Comparison of ENCODE assay signal across 36 cellular contexts in genomic region chr14:61190341-61190740, GRCh38.
A peak's percentile ranks its signal among the peaks of the same experiment; 100 is the strongest.
DNase-seq lines count a peak whose midpoint lies in the region; ATAC-seq, FAIRE-seq and TF ChIP-seq lines count a peak whose summit lies in the region.
"Had no signal": no experiment of that assay in that cellular context is flagged by ENCODE, and none has a peak within 500 bp of the region (broad histone marks: within the 10 kb centered on the region; RNA-seq: fewer than 3 reads in every experiment).

No MANE protein-coding gene starts in this region.

- H4K8ac ChIP-seq in IMR-90 (ENCODE audit: low read depth in 2 of 2, low read length in 2 of 2), result peak overlapping the region in 1 of 2 experiments; percentile 76; a peak in 1 of 4 replicates
- no peak overlapping the region for H4K8ac ChIP-seq in H1 (ENCODE audit: extremely low read depth, insufficient read depth, low read length)

- no peaks in the 10 kb centered on the region for H3K27me3 ChIP-seq in IMR-90 (ENCODE audit: control insufficient read depth, insufficient read depth, low read length)
- H3K27me3 ChIP-seq in H1 (replicated peaks in 1 of 4; ENCODE audit: control insufficient read depth in 3 of 4, extremely low read depth in 1 of 4, insufficient read depth in 3 of 4, low read length in 3 of 4), result no peaks in the 10 kb centered on the region
- H3K27me3 ChIP-seq in osteoblast (ENCODE audit: insufficient read depth, low read length), result no peaks in the 10 kb centered on the region
- H3K27me3 ChIP-seq: BLaER1, foreskin keratinocyte, MG63, ovary, right atrium auricular region, testis, uterus had no signal

- H3K9ac ChIP-seq in IMR-90 (ENCODE audit: low read depth, low read length) (no peak overlapping the region), H1 (replicated peaks in 1 of 4; ENCODE audit: extremely low read depth in 1 of 4, low read depth in 3 of 4, low read length in 3 of 4) (no peak overlapping the region)
- H3K9ac ChIP-seq: BLaER1 had no signal

- H2AK9ac ChIP-seq in IMR-90 (replicated peaks; ENCODE audit: low read depth, low read length, poor library complexity), result peak overlapping the region; percentile 80

- H2BK20ac ChIP-seq in IMR-90 (ENCODE audit: low read depth, low read length), result peak overlapping the region; percentile 82
- H2BK20ac ChIP-seq in H1 (ENCODE audit: low read length), result peak overlapping the region; percentile 23; the same call in 1 of the 2 replicates

- FAIRE-seq in H1 (lab: Jason Lieb, UNC) (no peak), urothelium cell line (lab: Jason Lieb, UNC) (peak; percentile 20)

- H3K9me3 ChIP-seq in IMR-90 (ENCODE audit: control insufficient read depth, insufficient read depth, low read length) (no peaks in the 10 kb centered on the region), H1 (ENCODE audit: insufficient read depth in 2 of 2, low read depth in 1 of 2, low read length in 1 of 2) (no peaks in the 10 kb centered on the region), osteoblast (ENCODE audit: low read depth, low read length) (no peaks in the 10 kb centered on the region)
- H3K9me3 ChIP-seq: BLaER1, heart right ventricle, MG63, ovary, right atrium auricular region, testis, uterus had no signal

- H2BK12ac ChIP-seq in H1 (ENCODE audit: low read depth, low read length), result no peak overlapping the region; the same call in 1 of the 2 replicates

- intact Hi-C loops in IMR-90 (cut with micrococcal nuclease), result no loop called here

- H3K27ac ChIP-seq in IMR-90 (ENCODE audit: insufficient read depth, low read length) (peak overlapping the region; percentile 16; the same call in 1 of the 2 replicates), H1 (ENCODE audit: low read depth, low read length) (no peak overlapping the region), osteoblast (ENCODE audit: low read depth, low read length) (no peak overlapping the region)
- H3K27ac ChIP-seq: BLaER1, foreskin keratinocyte, ovary, right atrium auricular region, RWPE1, spleen, testis, uterus had no signal

- H3K14ac ChIP-seq in IMR-90 (replicated peaks; ENCODE audit: low read depth, low read length) (peak overlapping the region; percentile 57), H1 (ENCODE audit: insufficient read length) (no peak overlapping the region)

- H2BK5ac ChIP-seq in IMR-90 (ENCODE audit: low read depth, low read length, poor library complexity, severe bottlenecking) (no peak overlapping the region), H1 (ENCODE audit: low read depth, low read length) (no peak overlapping the region)

- no peak for TF ChIP-seq RAD21 in IMR-90 (IDR thresholded peaks at IDR 0.05; ENCODE audit: low read length)
- TF ChIP-seq RAD21 in H1 (IDR thresholded peaks at IDR 0.05 in 1 of 2, conservative IDR thresholded peaks at IDR 0.05 in 1 of 2; ENCODE audit: low read depth in 2 of 2, low read length in 2 of 2), result no peak

- H4K91ac ChIP-seq in IMR-90 (ENCODE audit: insufficient read depth, low read depth, low read length) (peak overlapping the region; percentile 79), H1 (replicated peaks; ENCODE audit: insufficient read length, low read length) (no peak overlapping the region)

- no peaks in the 10 kb centered on the region for H3K79me2 ChIP-seq in H1 (ENCODE audit: control insufficient read depth in 1 of 2, insufficient read depth in 2 of 2, low read length in 2 of 2)
- no peaks in the 10 kb centered on the region for H3K79me2 ChIP-seq in osteoblast (ENCODE audit: insufficient read depth, low read length)

- H2AK5ac ChIP-seq in IMR-90 (ENCODE audit: low read depth, low read length), result peak overlapping the region; percentile 68
- H2AK5ac ChIP-seq in H1 (ENCODE audit: low read depth, low read length), result no peak overlapping the region

- H3K4me1 ChIP-seq in IMR-90 (ENCODE audit: control insufficient read depth, insufficient read depth, low read length) (peaks cover 24% of the 10 kb centered on the region), H1 (replicated peaks in 1 of 4; ENCODE audit: control insufficient read depth in 3 of 4, insufficient read depth in 4 of 4, low read length in 3 of 4) (peaks cover 3 to 10% (median 3%) of the 10 kb centered on the region in 4 experiments; a peak in 4 of 7 replicates), osteoblast (ENCODE audit: insufficient read depth, low read length) (peaks cover 18% of the 10 kb centered on the region)
- H3K4me1 ChIP-seq: BLaER1, testis, uterus had no signal

- CTCF ChIA-PET in IMR-90 (lab: Yijun Ruan, JAX) (no interaction called here), H1 (lab: Charles Lee; ENCODE audit: partially characterized antibody) (interaction anchor here (0.7 to 1.4 kb wide), 2 partner anchors 9 to 29 kb away, joined by 3 read pairs; no protein-coding TSS in a partner anchor)

- no peak overlapping the region for H3K4me2 ChIP-seq in IMR-90 (ENCODE audit: low read depth, low read length)
- H3K4me2 ChIP-seq in H1 (ENCODE audit: insufficient read depth in 1 of 2, low read depth in 2 of 2, low read length in 2 of 2), result no peak overlapping the region
- peak overlapping the region; percentile 27 for H3K4me2 ChIP-seq in osteoblast (ENCODE audit: insufficient read depth, low read length)
- H3K4me2 ChIP-seq: BLaER1 had no signal

- TF ChIP-seq POLR2A in IMR-90 (IDR thresholded peaks at IDR 0.05; ENCODE audit: low read depth, low read length), result no peak
- TF ChIP-seq POLR2A in H1 (IDR thresholded peaks at IDR 0.05; ENCODE audit: control extremely low read depth in 1 of 2, low read depth in 2 of 2, low read length in 2 of 2), result no peak

- H2BK15ac ChIP-seq in IMR-90 (ENCODE audit: low read depth, low read length) (peak overlapping the region; percentile 86; the same call in 2 of the 3 replicates), H1 (ENCODE audit: low read length) (no peak overlapping the region)

- H2AFZ ChIP-seq in IMR-90 (replicated peaks; ENCODE audit: low read length, poor library complexity), result peak overlapping the region; percentile 39
- H2AFZ ChIP-seq in H1 (ENCODE audit: low read length), result no peak overlapping the region
- H2AFZ ChIP-seq in osteoblast (ENCODE audit: low read length), result peak overlapping the region; percentile 79

- H3K23me2 ChIP-seq in H1 (ENCODE audit: low read depth, low read length), result peaks cover 3% of the 10 kb centered on the region; the same call in 1 of the 2 replicates

- no peaks in the 10 kb centered on the region for H3K79me1 ChIP-seq in IMR-90 (ENCODE audit: low read depth in 1 of 2, low read length in 2 of 2)
- H3K79me1 ChIP-seq in H1 (ENCODE audit: low read depth, low read length), result no peaks in the 10 kb centered on the region

- dilution Hi-C loops in IMR-90 (cut with HindIII; ENCODE audit: low sequenced_read_pairs, unreplicated experiment), result no loop called here

- DNase-seq in IMR-90, result peak; percentile 26
- DNase-seq in H1 (ENCODE audit: low read depth in 1 of 2, low spot score in 2 of 2), result no peak
- peak; percentile 72 for DNase-seq in osteoblast (ENCODE audit: insufficient read length, low spot score, missing footprints)
- DNase-seq in urothelium cell line (ENCODE audit: low spot score), result no peak
- no peak for DNase-seq in GM19238 (ENCODE audit: insufficient read length, low spot score)
- DNase-seq in D341Med (ENCODE audit: low spot score), result no peak
- DNase-seq in HPDE6-E6E7 (ENCODE audit: extremely low spot score), result no peak
- DNase-seq: activated CD4-positive, alpha-beta T cell treated with anti-CD3 and anti-CD28 coated beads, Interleukin-2, amount 50 U/mL, for 1 hour; activated CD4-positive, CD25-positive, alpha-beta regulatory T cell; activated gamma-delta T cell; activated naive CD8-positive, alpha-beta T cell treated with anti-CD3 and anti-CD28 coated beads, Interleukin-2, amount 10 ng/mL, durations not matched to agents 7 days and 5 days; activated T-cell treated with anti-CD3 and anti-CD28 coated beads, Interleukin-2, amount 50 U/mL, for 24 hours; aorta; central memory CD4-positive, alpha-beta T cell; DMS153; endodermal cell; foreskin keratinocyte; heart right ventricle; KBM-7; kidney glomerular epithelial cell; MG63; midbrain; naive thymus-derived CD8-positive, alpha-beta T cell; NCI-H2029 treated with DMSO at 0.1 percent for 48 hours; NCI-H526; OCI-M1; ovary; spleen; stimulated activated CD4-positive, alpha-beta T cell treated with anti-CD3 and anti-CD28 coated beads, Interleukin-2, amount 100 ng/mL, for 24 hours; stimulated activated naive CD8-positive, alpha-beta T cell treated with anti-CD3 and anti-CD28 coated beads, Interleukin-15, Interleukin-2, amounts not matched to agents 100 U/mL and 50 U/mL, for 24 hours; T-cell; testis; uterus had no signal

- 82% methylated on average over 5 of the region's 6 CpGs; no CpG with 5 or more reads in 1 of the 2 experiments for WGBS in IMR-90 (ENCODE audit: extremely low coverage in 2 of 2, insufficient read length in 1 of 2), 2 experiments
- WGBS in H1 (ENCODE audit: extremely low coverage in 1 of 2, insufficient coverage in 1 of 2, insufficient read length in 1 of 2, insufficient replicate concordance in 2 of 2, low coverage in 1 of 2, low lambda C conversion rate in 2 of 2, missing lambda C conversion rate in 1 of 2), 2 experiments, result 79% methylated on average over 6 of the region's 6 CpGs; no CpG with 5 or more reads in 1 of the 2 experiments

- BruUV-seq in IMR-90 (replicated peaks; lab: Mats Ljungman, UMichigan), result no TSS peak

- TF ChIP-seq CTCF in IMR-90 (conservative IDR thresholded peaks at IDR 0.05; ENCODE audit: low read depth, low read length), result no peak
- TF ChIP-seq CTCF in H1 (IDR thresholded peaks at IDR 0.05; ENCODE audit: control extremely low read depth in 1 of 3, insufficient read depth in 1 of 3, low read depth in 1 of 3, low read length in 3 of 3), result no peak
- no peak for TF ChIP-seq CTCF in osteoblast (IDR thresholded peaks at IDR 0.05; ENCODE audit: extremely low read depth, low read depth, low read length)

- H4K20me1 ChIP-seq in IMR-90 (ENCODE audit: insufficient read depth, low read length) (no peaks in the 10 kb centered on the region), H1 (replicated peaks in 1 of 2; ENCODE audit: control insufficient read depth in 1 of 2, insufficient read depth in 2 of 2, low read length in 2 of 2) (peaks cover 0 to 2% of the 10 kb centered on the region in 2 experiments), osteoblast (ENCODE audit: insufficient read depth, low read length) (no peaks in the 10 kb centered on the region)
- H4K20me1 ChIP-seq: BLaER1 had no signal

- H3K56ac ChIP-seq in IMR-90 (ENCODE audit: extremely low read depth, insufficient read depth, low read length) (0 out of 2 replicates have a peak overlapping the region, but pooled peaks have one; percentile 5), H1 (replicated peaks; ENCODE audit: insufficient read length, low read depth, low read length) (no peak overlapping the region)

- H3K36me3 ChIP-seq in IMR-90 (ENCODE audit: control insufficient read depth, insufficient read depth, low read length) (no peaks in the 10 kb centered on the region), H1 (ENCODE audit: control insufficient read depth in 2 of 4, insufficient read depth in 4 of 4, low read length in 3 of 4) (no peaks in the 10 kb centered on the region), osteoblast (ENCODE audit: insufficient read depth, low read length) (no peaks in the 10 kb centered on the region)
- H3K36me3 ChIP-seq: BLaER1, heart right ventricle, MG63, ovary, right atrium auricular region, spleen, uterus had no signal

- ATAC-seq in IMR-90 (ENCODE audit: low read depth), result peak; percentile 19; the same call in 1 of the 2 replicates
- ATAC-seq: foreskin keratinocyte; heart right ventricle; naive thymus-derived CD8-positive, alpha-beta T cell; stimulated activated naive CD8-positive, alpha-beta T cell treated with anti-CD3 and anti-CD28 coated beads, Interleukin-15, Interleukin-2, amounts not matched to agents 100 U/mL and 50 U/mL, for 24 hours; T-cell had no signal

- POLR2A ChIA-PET in IMR-90 (lab: Charles Lee; ENCODE audit: unreplicated experiment) (no interaction called here), H1 (lab: Charles Lee; ENCODE audit: partially characterized antibody) (interaction anchor here (1.2 kb wide), 1 partner anchor 210 kb away, joined by 4 read pairs; the partner anchor contains the start of genes SLC38A6 and TRMT5)

- H3K23ac ChIP-seq in IMR-90 (ENCODE audit: low read depth, low read length) (peak overlapping the region; percentile 83), H1 (ENCODE audit: insufficient read length) (no peak overlapping the region)

- peak overlapping the region; percentile 53 for H3K18ac ChIP-seq in IMR-90 (ENCODE audit: low read depth, low read length)
- no peak overlapping the region for H3K18ac ChIP-seq in H1 (ENCODE audit: extremely low read depth, low read length)

- TF ChIP-seq EP300 in H1 (IDR thresholded peaks at IDR 0.05; ENCODE audit: borderline replicate concordance in 1 of 2, low read depth in 2 of 2, low read length in 2 of 2), result no peak

- H3K9me1 ChIP-seq in IMR-90 (ENCODE audit: insufficient read depth, low read length), result peaks cover 13% of the 10 kb centered on the region

- no peak overlapping the region for H3K4me3 ChIP-seq in IMR-90 (ENCODE audit: insufficient read depth, low read depth, low read length)
- H3K4me3 ChIP-seq in H1 (ENCODE audit: extremely low read depth in 1 of 4, insufficient read depth in 2 of 4, low read depth in 3 of 4, low read length in 4 of 4), result no peak overlapping the region
- H3K4me3 ChIP-seq in osteoblast (ENCODE audit: insufficient read depth, low read length), result no peak overlapping the region
- H3K4me3 ChIP-seq: BLaER1, heart right ventricle, MG63, ovary, right atrium auricular region, spleen, testis, uterus had no signal

- in situ Hi-C loops in IMR-90 (cut with MboI; ENCODE audit: low sequenced_read_pairs), result no loop called here

- H2BK120ac ChIP-seq in IMR-90 (ENCODE audit: low read depth, low read length) (peak overlapping the region; percentile 88), H1 (replicated peaks; ENCODE audit: low read depth, low read length) (no peak overlapping the region)

- H4K5ac ChIP-seq in IMR-90 (ENCODE audit: low read depth, low read length) (peak overlapping the region; percentile 97; the same call in 1 of the 2 replicates), H1 (ENCODE audit: insufficient read length, low read depth, low read length) (no peak overlapping the region)

- H3K4ac ChIP-seq in IMR-90 (ENCODE audit: low read depth, low read length), result peak overlapping the region; percentile 95
- H3K4ac ChIP-seq in H1 (replicated peaks; ENCODE audit: insufficient read length, low read depth, low read length), result no peak overlapping the region

Comparison
In these comparisons a context has a peak if more than half of its experiments do, and no peak if none do; other contexts are left out.
1. DNase-seq: peak in IMR-90 (single experiment) and osteoblast (single experiment); none in H1 (0 of 2), urothelium cell line (single experiment), GM19238 (single experiment), D341Med (single experiment) and HPDE6-E6E7 (single experiment).